In genomic region chr15:71103102-71103676, GRCh38 we compare ENCODE assay signal across 9 cellular contexts. TPM values are rescaled to one million over a fixed set of nuclear protein-coding genes. Genes with fewer than 3 reads are reported as not detected.
DNase-seq lines count a peak whose midpoint lies in the region; ATAC-seq and TF ChIP-seq lines count a peak whose summit lies in the region.
"Had no signal": no experiment of that assay in that cellular context is flagged by ENCODE, and none has a peak within 500 bp of the region (broad histone marks: within the 10 kb centered on the region; RNA-seq: fewer than 3 reads in every experiment).

No MANE protein-coding gene starts in this region.

- peaks cover 35% of the 10 kb centered on the region for H3K27me3 Mint-ChIP-seq in T-helper 17 cell

- H3K4me1 ChIP-seq in SK-N-SH (ENCODE audit: control insufficient read depth in 1 of 2, insufficient read depth in 2 of 2, low read depth in 1 of 2, low read length in 1 of 2): no peaks in the 10 kb centered on the region
- H3K4me1 ChIP-seq: SJCRH30 had no signal

- peaks cover 2% of the 10 kb centered on the region for H3K36me3 Mint-ChIP-seq in T-helper 17 cell (ENCODE audit: low read depth)

- WGBS in SK-N-SH (ENCODE audit: low lambda C conversion rate): 86% methylated on average over 2 of the region's 2 CpGs

- peak; percentile 38 for TF ChIP-seq RAD21 in SK-N-SH (IDR thresholded peaks at IDR 0.05; ENCODE audit: low read length)

- H4K20me1 ChIP-seq in SK-N-SH (ENCODE audit: insufficient read depth): no peaks in the 10 kb centered on the region

- H3K4me3 ChIP-seq in SK-N-SH (ENCODE audit: low read depth in 2 of 2, low read length in 1 of 2): no peak overlapping the region
- H3K4me3 ChIP-seq: SJCRH30 had no signal

- CTCF ChIA-PET in SK-N-SH (lab: Yijun Ruan, JAX): interaction anchor here (0.8 to 3.1 kb wide), 5 partner anchors 9 to 517 kb away, joined by 3 to 18 read pairs (median 3); partner anchors contain the start of gene THSD4

- H3K4me3 Mint-ChIP-seq in T-helper 17 cell: no peak overlapping the region

- H3K4me2 ChIP-seq in SK-N-SH: no peak overlapping the region

- no peaks in the 10 kb centered on the region for H3K27me3 ChIP-seq in SK-N-SH (ENCODE audit: insufficient read depth)
- H3K27me3 ChIP-seq: SJCRH30 had no signal

- H3K9me3 ChIP-seq in SK-N-SH: no peaks in the 10 kb centered on the region
- no peaks in the 10 kb centered on the region for H3K9me3 ChIP-seq in T-helper 17 cell (ENCODE audit: control insufficient read depth, low read length, poor library complexity, severe bottlenecking)
- H3K9me3 ChIP-seq: SJCRH30 had no signal

- H3K79me2 ChIP-seq in SK-N-SH (ENCODE audit: insufficient read depth): 0 out of 2 replicates have a peak, but pooled peaks cover under 1% of the 10 kb centered on the region

- peak overlapping the region; percentile 36; the same call in 1 of the 2 replicates for H2AFZ ChIP-seq in SK-N-SH (ENCODE audit: low read depth)

- POLR2A ChIA-PET in SK-N-SH (lab: Yijun Ruan, JAX): no interaction called here

- DNase-seq in SK-N-SH (no peak), iris pigment epithelial cell (ENCODE audit: low read depth) (peak; percentile 77), T-helper 17 cell (no peak), inferior parietal cortex (ENCODE audit: extremely low spot score) (no peak)
- DNase-seq in stimulated activated CD4-positive, alpha-beta T cell treated with anti-CD3 and anti-CD28 coated beads, Interleukin-1b, Interleukin-23, amount 100 ng/mL, for 48 hours: no peak

- H3K9ac ChIP-seq in SK-N-SH: no peak overlapping the region

- TF ChIP-seq CTCF in GM12873 (IDR thresholded peaks at IDR 0.05; ENCODE audit: insufficient read depth, low read depth, low read length, missing control alignments) (peak; percentile 38), SK-N-SH (IDR thresholded peaks at IDR 0.05) (peak; percentile 52)

- H3K4me1 Mint-ChIP-seq in T-helper 17 cell: peaks cover 4% of the 10 kb centered on the region

- H3K27ac Mint-ChIP-seq in T-helper 17 cell: no peak overlapping the region

- no peaks in the 10 kb centered on the region for H3K36me3 ChIP-seq in SK-N-SH (replicated peaks in 1 of 2; ENCODE audit: control insufficient read depth in 1 of 2, insufficient read depth in 2 of 2, low read length in 1 of 2)
- H3K36me3 ChIP-seq: SJCRH30 had no signal

- no peak overlapping the region for H3K27ac ChIP-seq in SK-N-SH (ENCODE audit: low read depth in 2 of 2, low read length in 1 of 2)
- H3K27ac ChIP-seq: SJCRH30 had no signal

- ATAC-seq in HG02885 (IDR thresholded peaks at IDR 0.05; ENCODE audit: poor library complexity, unreplicated experiment): peak; percentile 48
- ATAC-seq in T-helper 17 cell: no peak
- no peak for ATAC-seq in GM18873 (IDR thresholded peaks at IDR 0.05; ENCODE audit: low FRiP score, unreplicated experiment)

- no peak for TF ChIP-seq EP300 in SK-N-SH (IDR thresholded peaks at IDR 0.05; ENCODE audit: borderline replicate concordance in 1 of 2, low read depth in 1 of 2, low read length in 1 of 2)

- H3K9me2 ChIP-seq in SK-N-SH: no peaks in the 10 kb centered on the region

- H3F3A ChIP-seq in SK-N-SH (replicated peaks; ENCODE audit: insufficient read depth): no peaks in the 10 kb centered on the region

TF ChIP-seq in SK-N-SH, 30 proteins besides CTCF, POLR2A, EP300 and RAD21:
- TF ChIP-seq, protein P1, sequence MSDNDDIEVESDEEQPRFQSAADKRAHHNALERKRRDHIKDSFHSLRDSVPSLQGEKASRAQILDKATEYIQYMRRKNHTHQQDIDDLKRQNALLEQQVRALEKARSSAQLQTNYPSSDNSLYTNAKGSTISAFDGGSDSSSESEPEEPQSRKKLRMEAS (IDR thresholded peaks at IDR 0.05; ENCODE audit: low read depth): no peak
- TF ChIP-seq SMC3 (IDR thresholded peaks at IDR 0.05; ENCODE audit: low read depth, low read length) (peak; percentile 40; the same call in 1 of the 2 replicates), ELF1 (IDR thresholded peaks at IDR 0.05) (no peak), GATA2 (CRISPR knock-in tag; IDR thresholded peaks at IDR 0.05) (no peak)

RNA-seq across cellular contexts. Expression of gene THSD4, which starts 12.1 kb away (rescaled TPM):
- polyA plus RNA-seq in SK-N-SH (2012; rRNA removed): 64.8 and 79.1 TPM in 2 replicates
- 58.2 and 72.5 TPM in 2 replicates for polyA plus RNA-seq in SK-N-SH (2012; cell fraction: cytosol; rRNA removed)
- polyA plus RNA-seq in SK-N-SH (2012; cell fraction: nucleus; rRNA removed): 76.8 and 79.3 TPM in 2 replicates
- not detected for total RNA-seq in T-helper 17 cell
